In the genomic region with DNA sequence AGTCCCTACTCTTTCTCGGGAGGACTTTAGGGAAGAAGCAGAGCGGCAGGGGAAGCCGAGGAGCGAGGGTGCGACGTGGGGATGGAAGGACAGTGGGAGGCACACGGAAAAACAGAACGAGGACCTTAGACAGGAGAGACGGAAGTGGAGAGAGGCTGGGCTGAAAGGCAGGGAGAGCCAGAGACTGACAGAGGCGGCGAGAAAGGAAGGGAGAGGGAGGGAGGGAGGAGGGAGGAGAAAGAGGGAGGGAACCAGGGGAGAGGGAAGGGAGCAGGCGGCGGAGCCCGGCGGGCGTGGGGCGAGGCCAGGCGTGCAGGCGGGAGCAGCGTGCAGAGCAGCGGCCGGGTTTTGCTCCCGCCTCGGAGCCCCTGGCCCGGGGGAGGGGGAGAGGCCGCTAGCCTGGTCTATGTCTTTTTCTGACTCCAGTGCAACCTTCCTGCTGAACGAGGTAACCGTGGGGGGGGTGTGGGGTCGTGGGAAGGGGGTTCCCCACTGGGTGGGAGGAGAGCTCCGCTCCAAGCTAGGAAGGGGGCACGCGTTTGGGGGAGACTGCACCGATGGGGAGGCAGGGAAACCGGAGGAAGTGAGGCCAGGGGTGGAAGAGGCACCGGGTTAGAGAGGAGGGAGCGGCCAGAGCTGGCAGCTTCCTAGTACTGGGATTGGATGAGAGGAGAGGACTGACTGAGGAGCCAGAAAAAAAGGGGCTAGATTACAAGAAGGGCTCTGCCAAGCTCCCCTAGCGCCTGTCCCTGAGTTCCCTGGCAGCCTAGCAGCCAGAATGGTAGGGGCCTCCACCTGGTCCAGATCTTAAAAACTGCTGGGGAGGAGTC, we compare ENCODE assay signal across 8 cellular contexts. TPM values are rescaled to one million over a fixed set of nuclear protein-coding genes. Genes with fewer than 3 reads are reported as not detected.
DNase-seq lines count a peak whose midpoint lies in the region; ATAC-seq, FAIRE-seq and TF ChIP-seq lines count a peak whose summit lies in the region.

No MANE protein-coding gene starts in this region.

- POLR2A ChIA-PET in H1 (lab: Charles Lee; ENCODE audit: partially characterized antibody) = interaction anchor here (0.7 to 5.5 kb wide), 16 partner anchors 8 to 316 kb away, joined by 3 to 23 read pairs (median 4); a partner anchor contains a TSS

- TF ChIP-seq RAD21 in H1 (IDR thresholded peaks at IDR 0.05 in 1 of 2, conservative IDR thresholded peaks at IDR 0.05 in 1 of 2; ENCODE audit: low read depth in 2 of 2, low read length in 2 of 2) = no peak

- H3K4me3 Mint-ChIP-seq in stimulated activated naive CD8-positive, alpha-beta T cell treated with anti-CD3 and anti-CD28 coated beads, Interleukin-15, Interleukin-2, amounts not matched to agents 100 ng/mL and 50 ng/mL, for 24 hours = peak overlapping the region; percentile 95

- peak; percentile 7 for ATAC-seq in HG02981 (IDR thresholded peaks at IDR 0.05; ENCODE audit: unreplicated experiment)

- no peak overlapping the region for H3K56ac ChIP-seq in H1 (replicated peaks; ENCODE audit: insufficient read length, low read depth, low read length)

- H3K79me1 ChIP-seq in H1 (ENCODE audit: low read depth, low read length) = no peaks in the 10 kb centered on the region

- H2BK12ac ChIP-seq in H1 (ENCODE audit: low read depth, low read length) = peak overlapping the region; percentile 75; the same call in 1 of the 2 replicates

- H3K9me3 ChIP-seq in H1 (ENCODE audit: insufficient read depth in 2 of 2, low read depth in 1 of 2, low read length in 1 of 2) = no peaks in the 10 kb centered on the region

- CTCF ChIA-PET in H1 (lab: Charles Lee; ENCODE audit: partially characterized antibody) = interaction anchor here (0.7 to 12.1 kb wide), 34 partner anchors 11 to 278 kb away, joined by 3 to 121 read pairs (median 5); a partner anchor contains a TSS

- H3K9ac ChIP-seq in H1 (replicated peaks in 1 of 4; ENCODE audit: extremely low read depth in 1 of 4, low read depth in 3 of 4, low read length in 3 of 4) = no peak overlapping the region; a peak in 2 of 7 replicates

- no peak for TF ChIP-seq EP300 in H1 (IDR thresholded peaks at IDR 0.05; ENCODE audit: borderline replicate concordance in 1 of 2, low read depth in 2 of 2, low read length in 2 of 2)

- H3K9me3 Mint-ChIP-seq in stimulated activated naive CD8-positive, alpha-beta T cell treated with anti-CD3 and anti-CD28 coated beads, Interleukin-15, Interleukin-2, amounts not matched to agents 100 ng/mL and 50 ng/mL, for 24 hours = no peaks in the 10 kb centered on the region

- no peak overlapping the region for H4K8ac ChIP-seq in H1 (ENCODE audit: extremely low read depth, insufficient read depth, low read length)

- no peak overlapping the region for H2BK20ac ChIP-seq in H1 (ENCODE audit: low read length)

- no peak for TF ChIP-seq POLR2A in H1 (IDR thresholded peaks at IDR 0.05; ENCODE audit: control extremely low read depth in 1 of 2, low read depth in 2 of 2, low read length in 2 of 2)

- peaks cover 0 to 3% of the 10 kb centered on the region in 2 experiments for H4K20me1 ChIP-seq in H1 (replicated peaks in 1 of 2; ENCODE audit: control insufficient read depth in 1 of 2, insufficient read depth in 2 of 2, low read length in 2 of 2)

- no peaks in the 10 kb centered on the region for H3K36me3 Mint-ChIP-seq in stimulated activated naive CD8-positive, alpha-beta T cell treated with anti-CD3 and anti-CD28 coated beads, Interleukin-15, Interleukin-2, amounts not matched to agents 100 ng/mL and 50 ng/mL, for 24 hours (ENCODE audit: low read depth)

- 2% methylated on average over 10 of the region's 37 CpGs; no CpG with 5 or more reads in 1 of the 2 experiments for WGBS in H1 (ENCODE audit: extremely low coverage in 1 of 2, insufficient coverage in 1 of 2, insufficient read length in 1 of 2, insufficient replicate concordance in 2 of 2, low coverage in 1 of 2, low lambda C conversion rate in 2 of 2, missing lambda C conversion rate in 1 of 2), 2 experiments

- H4K91ac ChIP-seq in H1 (replicated peaks; ENCODE audit: insufficient read length, low read length) = peak overlapping the region; percentile 45

- peak overlapping the region; percentile 72 for H3K27ac Mint-ChIP-seq in stimulated activated naive CD8-positive, alpha-beta T cell treated with anti-CD3 and anti-CD28 coated beads, Interleukin-15, Interleukin-2, amounts not matched to agents 100 ng/mL and 50 ng/mL, for 24 hours

- H3K4ac ChIP-seq in H1 (replicated peaks; ENCODE audit: insufficient read length, low read depth, low read length) = no peak overlapping the region

- FAIRE-seq in H1 (lab: Jason Lieb, UNC) = no peak

- no peaks in the 10 kb centered on the region for H3K36me3 ChIP-seq in H1 (ENCODE audit: control insufficient read depth in 2 of 4, insufficient read depth in 4 of 4, low read length in 3 of 4)

- peak overlapping the region; percentile 71 for H3K18ac ChIP-seq in H1 (ENCODE audit: extremely low read depth, low read length)

- H3K79me2 ChIP-seq in H1 (ENCODE audit: control insufficient read depth in 1 of 2, insufficient read depth in 2 of 2, low read length in 2 of 2) = no peaks in the 10 kb centered on the region

- H3K14ac ChIP-seq in H1 (ENCODE audit: insufficient read length) = no peak overlapping the region

- no peak overlapping the region for H4K5ac ChIP-seq in H1 (ENCODE audit: insufficient read length, low read depth, low read length)

- H3K4me2 ChIP-seq in H1 (ENCODE audit: insufficient read depth in 1 of 2, low read depth in 2 of 2, low read length in 2 of 2) = peak overlapping the region; percentile 86 to 96

- H2BK5ac ChIP-seq in H1 (ENCODE audit: low read depth, low read length) = no peak overlapping the region

- DNase-seq in activated naive CD4-positive, alpha-beta T cell treated with Interleukin-2 at 50 U/mL for 16 hours = peak; percentile 33
- no peak for DNase-seq in activated naive CD4-positive, alpha-beta T cell (lab: John Stamatoyannopoulos, UW)
- peak; percentile 72 for DNase-seq in NCI-H2107 (lab: John Stamatoyannopoulos, UW)
- peak in 1 of 2 experiments; percentile 87 for DNase-seq in H1 (ENCODE audit: low read depth in 1 of 2, low spot score in 2 of 2)
- DNase-seq in lung microvascular endothelial cell (ENCODE audit: low read depth in 2 of 2) = peak; percentile 41 to 76

- no peak overlapping the region for H3K27ac ChIP-seq in H1 (ENCODE audit: low read depth, low read length)

- H3K23me2 ChIP-seq in H1 (ENCODE audit: low read depth, low read length) = peaks cover 34% of the 10 kb centered on the region; the same call in 1 of the 2 replicates

- H3K4me3 ChIP-seq in WI38 (ENCODE audit: low read depth, low read length) (peak overlapping the region; percentile 87), H1 (ENCODE audit: extremely low read depth in 1 of 4, insufficient read depth in 2 of 4, low read depth in 3 of 4, low read length in 4 of 4) (peak overlapping the region; percentile 59 to 94 (median 88))

- H2AFZ ChIP-seq in H1 (ENCODE audit: low read length) = peak overlapping the region; percentile 19; the same call in 1 of the 2 replicates

- TF ChIP-seq CTCF in WI38 (IDR thresholded peaks at IDR 0.05; ENCODE audit: low read depth, low read length) (no peak), H1 (IDR thresholded peaks at IDR 0.05; ENCODE audit: control extremely low read depth in 1 of 3, insufficient read depth in 1 of 3, low read depth in 1 of 3, low read length in 3 of 3) (no peak)

- no peak overlapping the region for H2BK15ac ChIP-seq in H1 (ENCODE audit: low read length)

- H3K27me3 Mint-ChIP-seq in stimulated activated naive CD8-positive, alpha-beta T cell treated with anti-CD3 and anti-CD28 coated beads, Interleukin-15, Interleukin-2, amounts not matched to agents 100 ng/mL and 50 ng/mL, for 24 hours = peaks cover 23% of the 10 kb centered on the region

- no peak overlapping the region for H3K23ac ChIP-seq in H1 (ENCODE audit: insufficient read length)

- H2AK5ac ChIP-seq in H1 (ENCODE audit: low read depth, low read length) = no peak overlapping the region

- peaks cover 0 to 31% (median 23%) of the 10 kb centered on the region in 4 experiments; a peak in 6 of 7 replicates for H3K4me1 ChIP-seq in H1 (replicated peaks in 1 of 4; ENCODE audit: control insufficient read depth in 3 of 4, insufficient read depth in 4 of 4, low read length in 3 of 4)

- peaks cover 17 to 47% (median 42%) of the 10 kb centered on the region in 4 experiments for H3K27me3 ChIP-seq in H1 (replicated peaks in 1 of 4; ENCODE audit: control insufficient read depth in 3 of 4, extremely low read depth in 1 of 4, insufficient read depth in 3 of 4, low read length in 3 of 4)

- H3K4me1 Mint-ChIP-seq in stimulated activated naive CD8-positive, alpha-beta T cell treated with anti-CD3 and anti-CD28 coated beads, Interleukin-15, Interleukin-2, amounts not matched to agents 100 ng/mL and 50 ng/mL, for 24 hours (ENCODE audit: low read depth) = peaks cover 35% of the 10 kb centered on the region

- no peak overlapping the region for H2BK120ac ChIP-seq in H1 (replicated peaks; ENCODE audit: low read depth, low read length)

RNA-seq across cellular contexts. Expression of a gene that starts 2.8 kb away (rescaled TPM):
- total RNA-seq in H1 (2021; fragmentation: NEBNext Ultra II Directional; extraction: Animal tissue kit (Norgen Biotek cat#: 25700)) = 12.5 and 16.9 TPM in 2 replicates
- 16.0 and 18.4 TPM in 2 replicates for polyA plus RNA-seq in H1 (2011; rRNA removed)
- 13.3 TPM for polyA plus RNA-seq in H1 (2011; cell fraction: cytosol; rRNA removed)
- polyA plus RNA-seq in H1 (2011; cell fraction: nucleus; rRNA removed) = 37.4 TPM
- 25.2 to 35.8 TPM (median 28.9 TPM) in 4 replicates for polyA plus RNA-seq in H1 (2012, experiment 1 of 2)
- 18.3 TPM for polyA plus RNA-seq in H1 (2012, experiment 2 of 2)
- 4.6 TPM for polyA plus RNA-seq in H1 (2013, experiment 1 of 2)
- 4.8 TPM for polyA plus RNA-seq in H1 (2013, experiment 2 of 2)
- 14.3 TPM in 2 replicates for polyA minus RNA-seq in H1 (2011; rRNA and poly(A)+ RNA removed)
- 14.3 TPM for polyA minus RNA-seq in H1 (2011; cell fraction: cytosol; rRNA and poly(A)+ RNA removed)
- 15.2 TPM for polyA minus RNA-seq in H1 (2011; cell fraction: nucleus; rRNA and poly(A)+ RNA removed)
- 6.2 and 7.0 TPM in 2 replicates for total RNA-seq in lung microvascular endothelial cell

RNA-seq across cellular contexts. Expression of a gene that starts 26.6 kb away (rescaled TPM):
- 11.7 and 15.6 TPM in 2 replicates for total RNA-seq in H1 (2021; fragmentation: NEBNext Ultra II Directional; extraction: Animal tissue kit (Norgen Biotek cat#: 25700))
- 17.5 and 19.7 TPM in 2 replicates for polyA plus RNA-seq in H1 (2011; rRNA removed)
- 18.4 TPM for polyA plus RNA-seq in H1 (2011; cell fraction: cytosol; rRNA removed)
- polyA plus RNA-seq in H1 (2011; cell fraction: nucleus; rRNA removed) = 67.7 TPM
- 22.5 to 29.5 TPM (median 23.8 TPM) in 4 replicates for polyA plus RNA-seq in H1 (2012, experiment 1 of 2)
- polyA plus RNA-seq in H1 (2012, experiment 2 of 2) = 11.3 TPM
- polyA plus RNA-seq in H1 (2013, experiment 1 of 2) = 7.3 TPM
- 6.8 TPM for polyA plus RNA-seq in H1 (2013, experiment 2 of 2)
- polyA minus RNA-seq in H1 (2011; rRNA and poly(A)+ RNA removed) = 26.3 and 30.4 TPM in 2 replicates
- polyA minus RNA-seq in H1 (2011; cell fraction: cytosol; rRNA and poly(A)+ RNA removed) = 20.8 TPM
- 24.3 TPM for polyA minus RNA-seq in H1 (2011; cell fraction: nucleus; rRNA and poly(A)+ RNA removed)
- 22.9 and 36.3 TPM in 2 replicates for total RNA-seq in lung microvascular endothelial cell

RNA-seq across cellular contexts. Expression of a gene that starts 36.5 kb away (rescaled TPM):
- 98.1 and 107 TPM in 2 replicates for total RNA-seq in H1 (2021; fragmentation: NEBNext Ultra II Directional; extraction: Animal tissue kit (Norgen Biotek cat#: 25700))
- 43.4 and 43.5 TPM in 2 replicates for polyA plus RNA-seq in H1 (2011; rRNA removed)
- polyA plus RNA-seq in H1 (2011; cell fraction: cytosol; rRNA removed) = 68.7 TPM
- polyA plus RNA-seq in H1 (2011; cell fraction: nucleus; rRNA removed) = 122 TPM
- 98.3 to 156 TPM (median 103 TPM) in 4 replicates for polyA plus RNA-seq in H1 (2012, experiment 1 of 2)
- polyA plus RNA-seq in H1 (2012, experiment 2 of 2) = 30.8 TPM
- 67.8 TPM for polyA plus RNA-seq in H1 (2013, experiment 1 of 2)
- polyA plus RNA-seq in H1 (2013, experiment 2 of 2) = 65.2 TPM
- 57.7 and 58.0 TPM in 2 replicates for polyA minus RNA-seq in H1 (2011; rRNA and poly(A)+ RNA removed)
- polyA minus RNA-seq in H1 (2011; cell fraction: cytosol; rRNA and poly(A)+ RNA removed) = 26.0 TPM
- 48.6 TPM for polyA minus RNA-seq in H1 (2011; cell fraction: nucleus; rRNA and poly(A)+ RNA removed)
- total RNA-seq in lung microvascular endothelial cell = 50.8 and 72.4 TPM in 2 replicates

RNA-seq across cellular contexts. Expression of a gene that starts 50.2 kb away (rescaled TPM):
- 15.8 and 16.2 TPM in 2 replicates for total RNA-seq in H1 (2021; fragmentation: NEBNext Ultra II Directional; extraction: Animal tissue kit (Norgen Biotek cat#: 25700))
- polyA plus RNA-seq in H1 (2011; rRNA removed) = 17.1 and 17.8 TPM in 2 replicates
- 27.5 TPM for polyA plus RNA-seq in H1 (2011; cell fraction: cytosol; rRNA removed)
- 31.4 TPM for polyA plus RNA-seq in H1 (2011; cell fraction: nucleus; rRNA removed)
- polyA plus RNA-seq in H1 (2012, experiment 1 of 2) = 21.5 to 28.9 TPM (median 24.5 TPM) in 4 replicates
- polyA plus RNA-seq in H1 (2012, experiment 2 of 2) = 20.6 TPM
- polyA plus RNA-seq in H1 (2013, experiment 1 of 2) = 3.1 TPM
- polyA plus RNA-seq in H1 (2013, experiment 2 of 2) = 3.2 TPM
- 30.9 and 33.3 TPM in 2 replicates for polyA minus RNA-seq in H1 (2011; rRNA and poly(A)+ RNA removed)
- 14.7 TPM for polyA minus RNA-seq in H1 (2011; cell fraction: cytosol; rRNA and poly(A)+ RNA removed)
- polyA minus RNA-seq in H1 (2011; cell fraction: nucleus; rRNA and poly(A)+ RNA removed) = 44.2 TPM
- 1.4 and 3.5 TPM in 2 replicates for total RNA-seq in lung microvascular endothelial cell

Comparison
In these comparisons a context has a peak if more than half of its experiments do, and no peak if none do; other contexts are left out.
1. DNase-seq: peak in activated naive CD4-positive, alpha-beta T cell treated with Interleukin-2 at 50 U/mL for 16 hours (single experiment), NCI-H2107 (single experiment) and lung microvascular endothelial cell (2 of 2); none in activated naive CD4-positive, alpha-beta T cell (0 of 4).